In genomic region chr6:125792680-125793079, GRCh38 we compare ENCODE assay signal across 1 cellular context.
TF ChIP-seq lines count a peak whose summit lies in the region.

No MANE protein-coding gene starts in this region.

TF ChIP-seq in HepG2, 621 proteins besides CTCF, POLR2A, EP300 and RAD21:
- no peak for TF ChIP-seq ZNF552 (CRISPR knock-in tag; IDR thresholded peaks at IDR 0.05; ENCODE audit: borderline replicate concordance)
- TF ChIP-seq CREB1 (IDR thresholded peaks at IDR 0.05), result no peak
- 0 out of 2 replicates have a peak, but pooled peaks have one; percentile 27 for TF ChIP-seq CREB1 (CRISPR knock-in tag; IDR thresholded peaks at IDR 0.05)
